Comparison of ENCODE assay signal across 1 cellular context in the genomic region with DNA sequence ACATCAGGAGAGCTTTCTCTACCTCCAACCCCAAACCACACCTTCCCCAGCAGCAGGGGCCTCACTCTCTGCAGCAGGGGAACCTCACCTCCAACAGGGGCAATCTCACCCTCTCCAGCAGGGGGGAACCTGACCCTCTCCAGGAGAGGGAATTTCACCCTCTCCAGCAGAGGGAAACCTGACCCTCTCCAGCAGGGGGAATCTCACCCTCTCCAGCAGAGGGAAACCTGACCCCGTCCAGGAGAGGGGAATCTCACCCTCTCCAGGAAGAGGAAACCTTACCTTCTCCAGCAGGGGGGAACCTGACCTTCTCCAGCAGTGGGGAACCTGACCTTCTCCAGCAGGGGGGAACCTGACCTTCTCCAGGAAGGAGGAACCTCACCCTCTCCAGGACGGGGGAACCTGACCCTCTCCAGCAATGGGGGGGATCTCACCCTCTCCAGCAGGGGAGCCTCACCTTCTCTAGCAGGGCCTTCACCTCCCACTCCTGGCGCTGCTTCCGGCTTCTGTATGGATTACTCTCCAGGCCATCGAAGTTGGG.
TF ChIP-seq lines count a peak whose summit lies in the region.

No MANE protein-coding gene starts in this region.

TF ChIP-seq in K562, 482 proteins besides CTCF, POLR2A, EP300 and RAD21 (continued from another document and continues in another):
- TF ChIP-seq, protein P1, sequence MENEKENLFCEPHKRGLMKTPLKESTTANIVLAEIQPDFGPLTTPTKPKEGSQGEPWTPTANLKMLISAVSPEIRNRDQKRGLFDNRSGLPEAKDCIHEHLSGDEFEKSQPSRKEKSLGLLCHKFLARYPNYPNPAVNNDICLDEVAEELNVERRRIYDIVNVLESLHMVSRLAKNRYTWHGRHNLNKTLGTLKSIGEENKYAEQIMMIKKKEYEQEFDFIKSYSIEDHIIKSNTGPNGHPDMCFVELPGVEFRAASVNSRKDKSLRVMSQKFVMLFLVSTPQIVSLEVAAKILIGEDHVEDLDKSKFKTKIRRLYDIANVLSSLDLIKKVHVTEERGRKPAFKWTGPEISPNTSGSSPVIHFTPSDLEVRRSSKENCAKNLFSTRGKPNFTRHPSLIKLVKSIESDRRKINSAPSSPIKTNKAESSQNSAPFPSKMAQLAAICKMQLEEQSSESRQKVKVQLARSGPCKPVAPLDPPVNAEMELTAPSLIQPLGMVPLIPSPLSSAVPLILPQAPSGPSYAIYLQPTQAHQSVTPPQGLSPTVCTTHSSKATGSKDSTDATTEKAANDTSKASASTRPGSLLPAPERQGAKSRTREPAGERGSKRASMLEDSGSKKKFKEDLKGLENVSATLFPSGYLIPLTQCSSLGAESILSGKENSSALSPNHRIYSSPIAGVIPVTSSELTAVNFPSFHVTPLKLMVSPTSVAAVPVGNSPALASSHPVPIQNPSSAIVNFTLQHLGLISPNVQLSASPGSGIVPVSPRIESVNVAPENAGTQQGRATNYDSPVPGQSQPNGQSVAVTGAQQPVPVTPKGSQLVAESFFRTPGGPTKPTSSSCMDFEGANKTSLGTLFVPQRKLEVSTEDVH (IDR thresholded peaks at IDR 0.05; ENCODE audit: low read depth, partially characterized antibody), result peak; percentile 60
- TF ChIP-seq SAP30 (IDR thresholded peaks at IDR 0.05; ENCODE audit: borderline replicate concordance, insufficient read depth, low read depth, low read length, poor library complexity, severe bottlenecking), result no peak
- no peak for TF ChIP-seq PHTF2 (CRISPR knock-in tag; IDR thresholded peaks at IDR 0.05)
- peak; percentile 85 for TF ChIP-seq GABPB1 (CRISPR knock-in tag; IDR thresholded peaks at IDR 0.05)
- peak; percentile 55 for TF ChIP-seq NR2C2 (CRISPR knock-in tag; IDR thresholded peaks at IDR 0.05)
- peak; percentile 80; the same call in 1 of the 2 replicates for TF ChIP-seq NR2C2 (tag; IDR thresholded peaks at IDR 0.05)
- no peak for TF ChIP-seq ZNF165 (CRISPR knock-in tag; IDR thresholded peaks at IDR 0.05; ENCODE audit: borderline replicate concordance)
- TF ChIP-seq CCNT2 (IDR thresholded peaks at IDR 0.05; ENCODE audit: borderline replicate concordance, extremely low read depth, insufficient read length, low read depth, low read length), result no peak
- TF ChIP-seq GATAD2A (IDR thresholded peaks at IDR 0.05), result no peak
- no peak for TF ChIP-seq MCM5 (IDR thresholded peaks at IDR 0.05; ENCODE audit: low read depth)
- no peak for TF ChIP-seq ZFP1 (CRISPR knock-in tag; IDR thresholded peaks at IDR 0.05)
- TF ChIP-seq ZC3H4 (CRISPR knock-in tag; IDR thresholded peaks at IDR 0.05; ENCODE audit: borderline replicate concordance), result no peak
- no peak for TF ChIP-seq IRF2 (CRISPR knock-in tag; IDR thresholded peaks at IDR 0.05)
- peak; percentile 52 for TF ChIP-seq GABPA (tag; conservative IDR thresholded peaks at IDR 0.05; ENCODE audit: low read depth)
- TF ChIP-seq CC2D1A (IDR thresholded peaks at IDR 0.05), result peak; percentile 74
- TF ChIP-seq POLR3G (IDR thresholded peaks at IDR 0.05; ENCODE audit: extremely low read depth, insufficient read length, insufficient replicate concordance), result no peak
- no peak for TF ChIP-seq ZNF133 (CRISPR knock-in tag; IDR thresholded peaks at IDR 0.05)
- TF ChIP-seq KLF13 (tag; IDR thresholded peaks at IDR 0.05; ENCODE audit: borderline replicate concordance, low read depth), result no peak
- peak; percentile 79 for TF ChIP-seq POLR2AphosphoS5 (IDR thresholded peaks at IDR 0.05; ENCODE audit: control insufficient read depth, insufficient read depth, low read depth, low read length)
- peak; percentile 72 for TF ChIP-seq ATF7 (IDR thresholded peaks at IDR 0.05)
- TF ChIP-seq SFPQ (IDR thresholded peaks at IDR 0.05; ENCODE audit: low read depth, low read length), result no peak
- no peak for TF ChIP-seq SMARCA4 (IDR thresholded peaks at IDR 0.05)
- TF ChIP-seq TAF1 (IDR thresholded peaks at IDR 0.05; ENCODE audit: control insufficient read depth, extremely low read depth, insufficient read depth, low read length, severe bottlenecking), result no peak
- no peak for TF ChIP-seq HDAC1 (IDR thresholded peaks at IDR 0.05)
- peak; percentile 48; the same call in 1 of the 2 replicates for TF ChIP-seq SMAD4 (CRISPR knock-in tag; conservative IDR thresholded peaks at IDR 0.05)
- TF ChIP-seq ESRRB (CRISPR knock-in tag; IDR thresholded peaks at IDR 0.05; ENCODE audit: borderline replicate concordance), result no peak
- TF ChIP-seq ELF1 (tag; IDR thresholded peaks at IDR 0.05), result peak; percentile 82
- peak; percentile 65 for TF ChIP-seq CTCFL (IDR thresholded peaks at IDR 0.05; ENCODE audit: borderline replicate concordance, insufficient read depth, low read depth, low read length, poor library complexity, severe bottlenecking)
- TF ChIP-seq, protein P2, sequence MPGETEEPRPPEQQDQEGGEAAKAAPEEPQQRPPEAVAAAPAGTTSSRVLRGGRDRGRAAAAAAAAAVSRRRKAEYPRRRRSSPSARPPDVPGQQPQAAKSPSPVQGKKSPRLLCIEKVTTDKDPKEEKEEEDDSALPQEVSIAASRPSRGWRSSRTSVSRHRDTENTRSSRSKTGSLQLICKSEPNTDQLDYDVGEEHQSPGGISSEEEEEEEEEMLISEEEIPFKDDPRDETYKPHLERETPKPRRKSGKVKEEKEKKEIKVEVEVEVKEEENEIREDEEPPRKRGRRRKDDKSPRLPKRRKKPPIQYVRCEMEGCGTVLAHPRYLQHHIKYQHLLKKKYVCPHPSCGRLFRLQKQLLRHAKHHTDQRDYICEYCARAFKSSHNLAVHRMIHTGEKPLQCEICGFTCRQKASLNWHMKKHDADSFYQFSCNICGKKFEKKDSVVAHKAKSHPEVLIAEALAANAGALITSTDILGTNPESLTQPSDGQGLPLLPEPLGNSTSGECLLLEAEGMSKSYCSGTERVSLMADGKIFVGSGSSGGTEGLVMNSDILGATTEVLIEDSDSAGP (CRISPR knock-in tag; IDR thresholded peaks at IDR 0.05), result no peak
- no peak for TF ChIP-seq ZNF197 (CRISPR knock-in tag; IDR thresholded peaks at IDR 0.05; ENCODE audit: low read depth)
- TF ChIP-seq DDX20 (tag; IDR thresholded peaks at IDR 0.05; ENCODE audit: low read depth), result no peak
- TF ChIP-seq CHD4 (IDR thresholded peaks at IDR 0.05; ENCODE audit: insufficient read depth, insufficient replicate concordance, low read depth, low read length, poor library complexity, severe bottlenecking), result no peak
- TF ChIP-seq, protein P3, sequence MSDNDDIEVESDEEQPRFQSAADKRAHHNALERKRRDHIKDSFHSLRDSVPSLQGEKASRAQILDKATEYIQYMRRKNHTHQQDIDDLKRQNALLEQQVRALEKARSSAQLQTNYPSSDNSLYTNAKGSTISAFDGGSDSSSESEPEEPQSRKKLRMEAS (CRISPR knock-in tag; IDR thresholded peaks at IDR 0.05), result peak; percentile 25; the same call in 1 of the 2 replicates
- no peak for TF ChIP-seq ZNF407 (IDR thresholded peaks at IDR 0.05; ENCODE audit: low read depth)
- TF ChIP-seq NR3C1 (CRISPR knock-in tag; IDR thresholded peaks at IDR 0.05), result no peak
- no peak for TF ChIP-seq BRCA1 (IDR thresholded peaks at IDR 0.05)
- TF ChIP-seq BRCA1 (CRISPR knock-in tag; IDR thresholded peaks at IDR 0.05), result no peak
- no peak for TF ChIP-seq ZNF184 (CRISPR knock-in tag; IDR thresholded peaks at IDR 0.05)
- TF ChIP-seq, protein P4, sequence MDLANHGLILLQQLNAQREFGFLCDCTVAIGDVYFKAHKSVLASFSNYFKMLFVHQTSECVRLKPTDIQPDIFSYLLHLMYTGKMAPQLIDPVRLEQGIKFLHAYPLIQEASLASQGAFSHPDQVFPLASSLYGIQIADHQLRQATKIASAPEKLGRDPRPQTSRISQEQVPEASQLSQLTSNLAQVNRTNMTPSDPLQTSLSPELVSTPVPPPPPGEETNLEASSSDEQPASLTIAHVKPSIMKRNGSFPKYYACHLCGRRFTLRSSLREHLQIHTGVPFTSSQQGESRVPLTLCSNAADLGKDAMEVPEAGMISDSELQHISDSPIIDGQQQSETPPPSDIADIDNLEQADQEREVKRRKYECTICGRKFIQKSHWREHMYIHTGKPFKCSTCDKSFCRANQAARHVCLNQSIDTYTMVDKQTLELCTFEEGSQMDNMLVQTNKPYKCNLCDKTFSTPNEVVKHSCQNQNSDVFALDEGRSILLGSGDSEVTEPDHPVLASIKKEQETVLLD (IDR thresholded peaks at IDR 0.05), result peak; percentile 52; the same call in 1 of the 2 replicates
- peak; percentile 25 for TF ChIP-seq PHF20 (IDR thresholded peaks at IDR 0.05; ENCODE audit: partially characterized antibody)
- TF ChIP-seq, protein P5, sequence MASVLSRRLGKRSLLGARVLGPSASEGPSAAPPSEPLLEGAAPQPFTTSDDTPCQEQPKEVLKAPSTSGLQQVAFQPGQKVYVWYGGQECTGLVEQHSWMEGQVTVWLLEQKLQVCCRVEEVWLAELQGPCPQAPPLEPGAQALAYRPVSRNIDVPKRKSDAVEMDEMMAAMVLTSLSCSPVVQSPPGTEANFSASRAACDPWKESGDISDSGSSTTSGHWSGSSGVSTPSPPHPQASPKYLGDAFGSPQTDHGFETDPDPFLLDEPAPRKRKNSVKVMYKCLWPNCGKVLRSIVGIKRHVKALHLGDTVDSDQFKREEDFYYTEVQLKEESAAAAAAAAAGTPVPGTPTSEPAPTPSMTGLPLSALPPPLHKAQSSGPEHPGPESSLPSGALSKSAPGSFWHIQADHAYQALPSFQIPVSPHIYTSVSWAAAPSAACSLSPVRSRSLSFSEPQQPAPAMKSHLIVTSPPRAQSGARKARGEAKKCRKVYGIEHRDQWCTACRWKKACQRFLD (CRISPR knock-in tag; IDR thresholded peaks at IDR 0.05), result no peak
